ENCODE assay signal across 1 cellular context in the genomic region with DNA sequence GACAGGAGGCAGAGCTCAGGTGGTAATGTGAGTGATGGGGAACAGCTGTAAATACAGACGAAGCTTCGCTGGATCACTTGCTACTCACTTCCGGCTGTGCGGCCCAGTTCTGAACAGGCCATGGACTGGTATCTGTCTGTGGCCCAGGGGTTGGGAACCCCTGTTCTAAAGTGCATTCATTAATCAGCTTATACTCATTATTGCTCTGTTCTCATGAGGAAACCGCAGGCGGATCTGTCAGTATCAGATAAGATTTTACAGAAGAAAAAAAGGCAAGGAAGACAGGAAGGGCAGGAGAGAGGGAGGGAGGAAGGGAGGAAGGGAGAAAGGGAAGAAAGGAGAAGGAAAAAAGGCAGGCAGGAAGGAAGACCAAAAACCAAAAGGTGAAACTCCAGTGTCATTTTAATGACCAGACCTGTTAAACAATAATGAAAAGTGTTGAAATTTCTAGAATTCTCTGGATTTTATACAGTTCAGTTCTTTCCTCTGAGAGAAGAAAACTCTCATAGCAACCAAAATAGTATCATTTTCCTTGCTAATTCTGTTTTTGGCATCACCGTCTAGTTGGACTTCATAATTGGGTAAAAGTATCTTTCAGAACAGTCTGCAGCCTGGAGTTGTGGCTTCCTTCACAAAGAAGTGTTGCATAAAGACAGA.
TF ChIP-seq lines count a peak whose summit lies in the region.

No MANE protein-coding gene starts in this region.

TF ChIP-seq in K562, 482 proteins besides CTCF, POLR2A, EP300 and RAD21 (continued from another document and continues in another):
- no peak for TF ChIP-seq KLF13 (tag; IDR thresholded peaks at IDR 0.05; ENCODE audit: borderline replicate concordance, low read depth)
- no peak for TF ChIP-seq RBBP5 (IDR thresholded peaks at IDR 0.05; ENCODE audit: borderline replicate concordance, insufficient read depth, low read length, poor library complexity, severe bottlenecking)
- TF ChIP-seq, protein P1, sequence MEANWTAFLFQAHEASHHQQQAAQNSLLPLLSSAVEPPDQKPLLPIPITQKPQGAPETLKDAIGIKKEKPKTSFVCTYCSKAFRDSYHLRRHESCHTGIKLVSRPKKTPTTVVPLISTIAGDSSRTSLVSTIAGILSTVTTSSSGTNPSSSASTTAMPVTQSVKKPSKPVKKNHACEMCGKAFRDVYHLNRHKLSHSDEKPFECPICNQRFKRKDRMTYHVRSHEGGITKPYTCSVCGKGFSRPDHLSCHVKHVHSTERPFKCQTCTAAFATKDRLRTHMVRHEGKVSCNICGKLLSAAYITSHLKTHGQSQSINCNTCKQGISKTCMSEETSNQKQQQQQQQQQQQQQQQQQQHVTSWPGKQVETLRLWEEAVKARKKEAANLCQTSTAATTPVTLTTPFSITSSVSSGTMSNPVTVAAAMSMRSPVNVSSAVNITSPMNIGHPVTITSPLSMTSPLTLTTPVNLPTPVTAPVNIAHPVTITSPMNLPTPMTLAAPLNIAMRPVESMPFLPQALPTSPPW (CRISPR knock-in tag; IDR thresholded peaks at IDR 0.05), result peak; percentile 58; the same call in 1 of the 2 replicates
- TF ChIP-seq ARNT (IDR thresholded peaks at IDR 0.05), result peak in 1 of 2 experiments; percentile 62; a peak in 1 of 4 replicates
- peak; percentile 61; the same call in 1 of the 2 replicates for TF ChIP-seq ELF4 (CRISPR knock-in tag; IDR thresholded peaks at IDR 0.05)
- peak; percentile 81 for TF ChIP-seq TCF3 (CRISPR knock-in tag; IDR thresholded peaks at IDR 0.05)
- peak in 1 of 2 experiments; percentile 66; a peak in 2 of 4 replicates for TF ChIP-seq TBL1XR1 (IDR thresholded peaks at IDR 0.05; ENCODE audit: low read length in 2 of 2)
- no peak for TF ChIP-seq BRF2 (IDR thresholded peaks at IDR 0.05; ENCODE audit: borderline replicate concordance, insufficient read depth, insufficient read length)
- peak; percentile 90 for TF ChIP-seq SMARCA4 (IDR thresholded peaks at IDR 0.05)
- TF ChIP-seq GATAD2A (IDR thresholded peaks at IDR 0.05), result 0 out of 2 replicates have a peak, but pooled peaks have one; percentile 26
- TF ChIP-seq RFX5 (IDR thresholded peaks at IDR 0.05; ENCODE audit: low read depth, low read length), result no peak
- peak; percentile 38; the same call in 1 of the 2 replicates for TF ChIP-seq L3MBTL2 (IDR thresholded peaks at IDR 0.05)
- no peak for TF ChIP-seq FOXJ3 (CRISPR knock-in tag; IDR thresholded peaks at IDR 0.05)
- peak; percentile 92; the same call in 1 of the 2 replicates for TF ChIP-seq SMARCE1 (IDR thresholded peaks at IDR 0.05)
- TF ChIP-seq CBFA2T2 (conservative IDR thresholded peaks at IDR 0.05), result peak; percentile 73
- no peak for TF ChIP-seq ZBTB12 (CRISPR knock-in tag; IDR thresholded peaks at IDR 0.05)
- no peak for TF ChIP-seq ZNF217 (CRISPR knock-in tag; IDR thresholded peaks at IDR 0.05)
- TF ChIP-seq ZMIZ1 (IDR thresholded peaks at IDR 0.05; ENCODE audit: low read depth in 2 of 2, low read length in 2 of 2), result peak in 1 of 2 experiments; percentile 66; a peak in 2 of 4 replicates
- TF ChIP-seq NCOA1 (IDR thresholded peaks at IDR 0.05; ENCODE audit: low read depth), result peak; percentile 40; the same call in 1 of the 2 replicates
- TF ChIP-seq NR2F6 (CRISPR knock-in tag; IDR thresholded peaks at IDR 0.05), result no peak
- TF ChIP-seq MAZ (CRISPR knock-in tag; conservative IDR thresholded peaks at IDR 0.05 in 1 of 2, IDR thresholded peaks at IDR 0.05 in 1 of 2), result 0 out of 4 replicates have a peak, but pooled peaks of 1 of the 2 experiments have one; percentile 33
- TF ChIP-seq TFAP4 (CRISPR knock-in tag; IDR thresholded peaks at IDR 0.05; ENCODE audit: borderline replicate concordance), result peak; percentile 74; the same call in 1 of the 2 replicates
- TF ChIP-seq ZNF384 (IDR thresholded peaks at IDR 0.05; ENCODE audit: low read depth, low read length), result peak; percentile 80
- no peak for TF ChIP-seq THRAP3 (IDR thresholded peaks at IDR 0.05; ENCODE audit: borderline replicate concordance)
- TF ChIP-seq, protein P2, sequence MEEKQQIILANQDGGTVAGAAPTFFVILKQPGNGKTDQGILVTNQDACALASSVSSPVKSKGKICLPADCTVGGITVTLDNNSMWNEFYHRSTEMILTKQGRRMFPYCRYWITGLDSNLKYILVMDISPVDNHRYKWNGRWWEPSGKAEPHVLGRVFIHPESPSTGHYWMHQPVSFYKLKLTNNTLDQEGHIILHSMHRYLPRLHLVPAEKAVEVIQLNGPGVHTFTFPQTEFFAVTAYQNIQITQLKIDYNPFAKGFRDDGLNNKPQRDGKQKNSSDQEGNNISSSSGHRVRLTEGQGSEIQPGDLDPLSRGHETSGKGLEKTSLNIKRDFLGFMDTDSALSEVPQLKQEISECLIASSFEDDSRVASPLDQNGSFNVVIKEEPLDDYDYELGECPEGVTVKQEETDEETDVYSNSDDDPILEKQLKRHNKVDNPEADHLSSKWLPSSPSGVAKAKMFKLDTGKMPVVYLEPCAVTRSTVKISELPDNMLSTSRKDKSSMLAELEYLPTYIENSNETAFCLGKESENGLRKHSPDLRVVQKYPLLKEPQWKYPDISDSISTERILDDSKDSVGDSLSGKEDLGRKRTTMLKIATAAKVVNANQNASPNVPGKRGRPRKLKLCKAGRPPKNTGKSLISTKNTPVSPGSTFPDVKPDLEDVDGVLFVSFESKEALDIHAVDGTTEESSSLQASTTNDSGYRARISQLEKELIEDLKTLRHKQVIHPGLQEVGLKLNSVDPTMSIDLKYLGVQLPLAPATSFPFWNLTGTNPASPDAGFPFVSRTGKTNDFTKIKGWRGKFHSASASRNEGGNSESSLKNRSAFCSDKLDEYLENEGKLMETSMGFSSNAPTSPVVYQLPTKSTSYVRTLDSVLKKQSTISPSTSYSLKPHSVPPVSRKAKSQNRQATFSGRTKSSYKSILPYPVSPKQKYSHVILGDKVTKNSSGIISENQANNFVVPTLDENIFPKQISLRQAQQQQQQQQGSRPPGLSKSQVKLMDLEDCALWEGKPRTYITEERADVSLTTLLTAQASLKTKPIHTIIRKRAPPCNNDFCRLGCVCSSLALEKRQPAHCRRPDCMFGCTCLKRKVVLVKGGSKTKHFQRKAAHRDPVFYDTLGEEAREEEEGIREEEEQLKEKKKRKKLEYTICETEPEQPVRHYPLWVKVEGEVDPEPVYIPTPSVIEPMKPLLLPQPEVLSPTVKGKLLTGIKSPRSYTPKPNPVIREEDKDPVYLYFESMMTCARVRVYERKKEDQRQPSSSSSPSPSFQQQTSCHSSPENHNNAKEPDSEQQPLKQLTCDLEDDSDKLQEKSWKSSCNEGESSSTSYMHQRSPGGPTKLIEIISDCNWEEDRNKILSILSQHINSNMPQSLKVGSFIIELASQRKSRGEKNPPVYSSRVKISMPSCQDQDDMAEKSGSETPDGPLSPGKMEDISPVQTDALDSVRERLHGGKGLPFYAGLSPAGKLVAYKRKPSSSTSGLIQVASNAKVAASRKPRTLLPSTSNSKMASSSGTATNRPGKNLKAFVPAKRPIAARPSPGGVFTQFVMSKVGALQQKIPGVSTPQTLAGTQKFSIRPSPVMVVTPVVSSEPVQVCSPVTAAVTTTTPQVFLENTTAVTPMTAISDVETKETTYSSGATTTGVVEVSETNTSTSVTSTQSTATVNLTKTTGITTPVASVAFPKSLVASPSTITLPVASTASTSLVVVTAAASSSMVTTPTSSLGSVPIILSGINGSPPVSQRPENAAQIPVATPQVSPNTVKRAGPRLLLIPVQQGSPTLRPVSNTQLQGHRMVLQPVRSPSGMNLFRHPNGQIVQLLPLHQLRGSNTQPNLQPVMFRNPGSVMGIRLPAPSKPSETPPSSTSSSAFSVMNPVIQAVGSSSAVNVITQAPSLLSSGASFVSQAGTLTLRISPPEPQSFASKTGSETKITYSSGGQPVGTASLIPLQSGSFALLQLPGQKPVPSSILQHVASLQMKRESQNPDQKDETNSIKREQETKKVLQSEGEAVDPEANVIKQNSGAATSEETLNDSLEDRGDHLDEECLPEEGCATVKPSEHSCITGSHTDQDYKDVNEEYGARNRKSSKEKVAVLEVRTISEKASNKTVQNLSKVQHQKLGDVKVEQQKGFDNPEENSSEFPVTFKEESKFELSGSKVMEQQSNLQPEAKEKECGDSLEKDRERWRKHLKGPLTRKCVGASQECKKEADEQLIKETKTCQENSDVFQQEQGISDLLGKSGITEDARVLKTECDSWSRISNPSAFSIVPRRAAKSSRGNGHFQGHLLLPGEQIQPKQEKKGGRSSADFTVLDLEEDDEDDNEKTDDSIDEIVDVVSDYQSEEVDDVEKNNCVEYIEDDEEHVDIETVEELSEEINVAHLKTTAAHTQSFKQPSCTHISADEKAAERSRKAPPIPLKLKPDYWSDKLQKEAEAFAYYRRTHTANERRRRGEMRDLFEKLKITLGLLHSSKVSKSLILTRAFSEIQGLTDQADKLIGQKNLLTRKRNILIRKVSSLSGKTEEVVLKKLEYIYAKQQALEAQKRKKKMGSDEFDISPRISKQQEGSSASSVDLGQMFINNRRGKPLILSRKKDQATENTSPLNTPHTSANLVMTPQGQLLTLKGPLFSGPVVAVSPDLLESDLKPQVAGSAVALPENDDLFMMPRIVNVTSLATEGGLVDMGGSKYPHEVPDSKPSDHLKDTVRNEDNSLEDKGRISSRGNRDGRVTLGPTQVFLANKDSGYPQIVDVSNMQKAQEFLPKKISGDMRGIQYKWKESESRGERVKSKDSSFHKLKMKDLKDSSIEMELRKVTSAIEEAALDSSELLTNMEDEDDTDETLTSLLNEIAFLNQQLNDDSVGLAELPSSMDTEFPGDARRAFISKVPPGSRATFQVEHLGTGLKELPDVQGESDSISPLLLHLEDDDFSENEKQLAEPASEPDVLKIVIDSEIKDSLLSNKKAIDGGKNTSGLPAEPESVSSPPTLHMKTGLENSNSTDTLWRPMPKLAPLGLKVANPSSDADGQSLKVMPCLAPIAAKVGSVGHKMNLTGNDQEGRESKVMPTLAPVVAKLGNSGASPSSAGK (IDR thresholded peaks at IDR 0.05), result peak; percentile 40; the same call in 1 of the 2 replicates
- no peak for TF ChIP-seq ZNF347 (CRISPR knock-in tag; IDR thresholded peaks at IDR 0.05; ENCODE audit: low read depth)
- TF ChIP-seq STAT5B (CRISPR knock-in tag; IDR thresholded peaks at IDR 0.05), result no peak
- TF ChIP-seq, protein P3, sequence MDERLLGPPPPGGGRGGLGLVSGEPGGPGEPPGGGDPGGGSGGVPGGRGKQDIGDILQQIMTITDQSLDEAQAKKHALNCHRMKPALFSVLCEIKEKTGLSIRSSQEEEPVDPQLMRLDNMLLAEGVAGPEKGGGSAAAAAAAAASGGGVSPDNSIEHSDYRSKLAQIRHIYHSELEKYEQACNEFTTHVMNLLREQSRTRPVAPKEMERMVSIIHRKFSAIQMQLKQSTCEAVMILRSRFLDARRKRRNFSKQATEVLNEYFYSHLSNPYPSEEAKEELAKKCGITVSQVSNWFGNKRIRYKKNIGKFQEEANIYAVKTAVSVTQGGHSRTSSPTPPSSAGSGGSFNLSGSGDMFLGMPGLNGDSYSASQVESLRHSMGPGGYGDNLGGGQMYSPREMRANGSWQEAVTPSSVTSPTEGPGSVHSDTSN (CRISPR knock-in tag; IDR thresholded peaks at IDR 0.05; ENCODE audit: low read depth), result no peak
- TF ChIP-seq, protein P3 (tag; conservative IDR thresholded peaks at IDR 0.05; ENCODE audit: low read depth), result peak; percentile 27; the same call in 1 of the 2 replicates
